Comparison of ENCODE assay signal across 21 cellular contexts in the genomic region with DNA sequence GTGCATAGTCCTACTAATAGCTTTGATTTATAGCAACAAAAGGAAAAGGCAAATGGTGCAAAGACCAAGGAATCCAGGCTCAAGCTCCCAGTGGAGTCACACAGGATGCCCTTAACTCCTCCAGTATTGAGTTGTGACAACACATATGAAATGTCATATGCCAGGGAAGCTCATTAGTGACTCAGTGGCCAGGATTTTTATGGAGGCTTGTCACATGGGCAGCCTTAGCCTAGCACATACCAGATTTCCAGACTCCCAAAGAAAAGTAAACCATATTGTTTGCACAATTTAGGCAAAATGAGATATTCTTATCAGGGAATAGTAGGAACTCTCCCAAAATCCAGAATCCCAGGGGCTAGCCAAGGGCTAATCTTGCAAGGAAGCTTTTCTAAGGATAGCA.
A peak's percentile ranks its signal among the peaks of the same experiment; 100 is the strongest.
DNase-seq lines count a peak whose midpoint lies in the region; FAIRE-seq and TF ChIP-seq lines count a peak whose summit lies in the region.
"Had no signal": no experiment of that assay in that cellular context is flagged by ENCODE, and none has a peak within 500 bp of the region (broad histone marks: within the 10 kb centered on the region; RNA-seq: fewer than 3 reads in every experiment).

No MANE protein-coding gene starts in this region.

- H4K20me1 ChIP-seq in hepatocyte (ENCODE audit: insufficient read depth, poor library complexity, severe bottlenecking) (no peaks in the 10 kb centered on the region), smooth muscle cell (ENCODE audit: low read depth) (no peaks in the 10 kb centered on the region)

- H3K9ac ChIP-seq in smooth muscle cell (ENCODE audit: low read depth), result no peak overlapping the region

- H2AFZ ChIP-seq in hepatocyte (no peak overlapping the region), smooth muscle cell (ENCODE audit: low read depth) (no peak overlapping the region)

- H3K9me3 Mint-ChIP-seq in HFFc6, result peaks cover 8% of the 10 kb centered on the region

- H3K9me3 ChIP-seq in hepatocyte (ENCODE audit: low read depth) (no peaks in the 10 kb centered on the region), smooth muscle cell (replicated peaks; ENCODE audit: low read depth) (no peaks in the 10 kb centered on the region), ascending aorta (no peaks in the 10 kb centered on the region)
- H3K9me3 ChIP-seq: prostate gland had no signal

- TF ChIP-seq CTCF in HFFc6 (IDR thresholded peaks at IDR 0.05) (no peak), brain microvascular endothelial cell (IDR thresholded peaks at IDR 0.05; ENCODE audit: low read depth, low read length, missing control alignments) (no peak), hepatocyte (IDR thresholded peaks at IDR 0.05; ENCODE audit: poor library complexity) (no peak), smooth muscle cell (IDR thresholded peaks at IDR 0.05; ENCODE audit: borderline replicate concordance, insufficient read depth, poor library complexity, severe bottlenecking) (no peak), ascending aorta (IDR thresholded peaks at IDR 0.05) (no peak), D721Med (IDR thresholded peaks at IDR 0.05; ENCODE audit: insufficient read depth, missing control alignments) (no peak)

- H3K4me1 ChIP-seq in hepatocyte (ENCODE audit: insufficient read depth) (peaks cover 9% of the 10 kb centered on the region), smooth muscle cell (ENCODE audit: low read depth) (peaks cover 8% of the 10 kb centered on the region), ascending aorta (no peaks in the 10 kb centered on the region)
- H3K4me1 ChIP-seq: prostate gland, upper lobe of left lung had no signal

- peaks cover 45% of the 10 kb centered on the region for H3K4me1 Mint-ChIP-seq in HFFc6 (ENCODE audit: low read depth)

- DNase-seq in HFFc6, result peak; percentile 56
- DNase-seq in brain microvascular endothelial cell, result peak; percentile 34
- DNase-seq in hepatocyte (ENCODE audit: low spot score), result peak; percentile 32
- DNase-seq in smooth muscle cell (lab: John Stamatoyannopoulos, UW; ENCODE audit: unreplicated experiment), result no peak
- DNase-seq in NCI-H146 treated with DMSO at 0.1 percent for 48 hours (lab: John Stamatoyannopoulos, UW; ENCODE audit: unreplicated experiment), result no peak
- DNase-seq in ascending aorta (ENCODE audit: low spot score in 2 of 2), result no peak
- DNase-seq in D721Med (ENCODE audit: insufficient read length, low spot score), result no peak
- DNase-seq: activated CD4-positive, alpha-beta T cell treated with anti-CD3 and anti-CD28 coated beads for 4 hours; activated CD8-positive, alpha-beta memory T cell treated with anti-CD3 and anti-CD28 coated beads, Interleukin-2, amount 50 U/mL, for 48 hours; activated naive CD4-positive, alpha-beta T cell treated with anti-CD3 and anti-CD28 coated beads, Interleukin-2, amount 50 U/mL, for 16 hours; DND-41; effector CD4-positive, alpha-beta T cell; Kasumi-1; naive thymus-derived CD4-positive, alpha-beta T cell; NCI-H1694; NCI-H510A; stimulated activated naive CD4-positive, alpha-beta T cell treated with Interleukin-2 at 50 U/mL for 16 hours; upper lobe of left lung had no signal

- H3K4me2 ChIP-seq in hepatocyte (no peak overlapping the region), smooth muscle cell (peak overlapping the region; percentile 59)

- H3K79me2 ChIP-seq in hepatocyte, result peaks cover 76% of the 10 kb centered on the region
- peaks cover 43% of the 10 kb centered on the region for H3K79me2 ChIP-seq in smooth muscle cell (ENCODE audit: low read depth)

- H3K27ac ChIP-seq in brain microvascular endothelial cell (no peak overlapping the region), hepatocyte (no peak overlapping the region), smooth muscle cell (ENCODE audit: low read depth) (peak overlapping the region; percentile 74), ascending aorta (no peak overlapping the region)
- H3K27ac ChIP-seq: cardiac muscle cell, prostate gland, upper lobe of left lung had no signal

- no peaks in the 10 kb centered on the region for H3K27me3 ChIP-seq in brain microvascular endothelial cell (replicated peaks)
- no peaks in the 10 kb centered on the region for H3K27me3 ChIP-seq in hepatocyte
- H3K27me3 ChIP-seq in smooth muscle cell (ENCODE audit: low read depth), result no peaks in the 10 kb centered on the region
- no peaks in the 10 kb centered on the region for H3K27me3 ChIP-seq in ascending aorta
- H3K27me3 ChIP-seq: cardiac muscle cell, upper lobe of left lung had no signal

- no peaks in the 10 kb centered on the region; the same call in 1 of the 2 replicates for H3K27me3 Mint-ChIP-seq in HFFc6 (ENCODE audit: insufficient read depth)

- no peaks in the 10 kb centered on the region for H3K9me2 ChIP-seq in hepatocyte (replicated peaks; ENCODE audit: insufficient read depth)

- intact Hi-C loops in ascending aorta (cut with DNase I), result no loop called here

- H3K36me3 Mint-ChIP-seq in HFFc6 (ENCODE audit: low read depth), result peaks cover 17% of the 10 kb centered on the region
- H3K36me3 Mint-ChIP-seq: CD14-positive monocyte had no signal

- in situ Hi-C loops in brain microvascular endothelial cell (cut with HindIII; ENCODE audit: low pct_ligation_motif_present, low sequenced_read_pairs), result no loop called here

- H3K4me3 ChIP-seq in brain microvascular endothelial cell (ENCODE audit: low read depth, low read length), result no peak overlapping the region
- no peak overlapping the region for H3K4me3 ChIP-seq in hepatocyte
- no peak overlapping the region for H3K4me3 ChIP-seq in smooth muscle cell
- H3K4me3 ChIP-seq in ascending aorta, result no peak overlapping the region
- H3K4me3 ChIP-seq: cardiac muscle cell, prostate gland, upper lobe of left lung had no signal

- no peak for FAIRE-seq in D721Med (lab: Jason Lieb, UNC)

- H3K27ac Mint-ChIP-seq in HFFc6, result peak overlapping the region; percentile 54; the same call in 1 of the 2 replicates
- H3K27ac Mint-ChIP-seq: CD14-positive monocyte; naive thymus-derived CD4-positive, alpha-beta T cell had no signal

- no peaks in the 10 kb centered on the region for H3F3A ChIP-seq in smooth muscle cell (ENCODE audit: low read depth)

- H3K4me3 Mint-ChIP-seq in HFFc6, result no peak overlapping the region
- H3K4me3 Mint-ChIP-seq: CD14-positive monocyte; naive thymus-derived CD4-positive, alpha-beta T cell had no signal

- H3K36me3 ChIP-seq in brain microvascular endothelial cell (replicated peaks) (no peaks in the 10 kb centered on the region), hepatocyte (replicated peaks; ENCODE audit: insufficient read depth, low read depth) (no peaks in the 10 kb centered on the region), smooth muscle cell (ENCODE audit: low read depth) (no peaks in the 10 kb centered on the region), ascending aorta (no peaks in the 10 kb centered on the region)
- H3K36me3 ChIP-seq: cardiac muscle cell, prostate gland, upper lobe of left lung had no signal

Comparison
In these comparisons a context has a peak if more than half of its experiments do, and no peak if none do; other contexts are left out.
1. DNase-seq: peak in HFFc6 (single experiment), brain microvascular endothelial cell (single experiment) and hepatocyte (single experiment); none in smooth muscle cell (single experiment), NCI-H146 treated with DMSO at 0.1 percent for 48 hours (single experiment), ascending aorta (0 of 2) and D721Med (single experiment).